ENCODE assay signal across 10 cellular contexts in genomic region chr1:21326861-21327344, GRCh38. TPM values are rescaled to one million over a fixed set of nuclear protein-coding genes. Genes with fewer than 3 reads are reported as not detected.
DNase-seq lines count a peak whose midpoint lies in the region; ATAC-seq, FAIRE-seq and TF ChIP-seq lines count a peak whose summit lies in the region.
"Had no signal": no experiment of that assay in that cellular context is flagged by ENCODE, and none has a peak within 500 bp of the region (broad histone marks: within the 10 kb centered on the region; RNA-seq: fewer than 3 reads in every experiment).

No MANE protein-coding gene starts in this region.

- peaks cover 95% of the 10 kb centered on the region for H3K4me1 Mint-ChIP-seq in stimulated activated memory B cell treated with anti-CD40 and anti-IgM and Interleukin-4, amounts not matched to agents 10 μg/mL and 1 μg/mL and 100 μg/mL, for 72 hours

- DNase-seq in islet precursor cell (peak; percentile 67), colonic mucosa (no peak), NCI-H2081 treated with DMSO at 0.1 percent for 48 hours (lab: John Stamatoyannopoulos, UW) (no peak), GM19239 (ENCODE audit: insufficient read length, low spot score) (no peak)
- DNase-seq: activated CD4-positive, alpha-beta T cell treated with anti-CD3 and anti-CD28 coated beads, Interleukin-2, amount 50 U/mL, for 1 hour had no signal

- H3K36me3 ChIP-seq in HUES48 (ENCODE audit: control insufficient read depth, insufficient read depth, low read length) (no peaks in the 10 kb centered on the region), colonic mucosa (no peaks in the 10 kb centered on the region)

- H3K27ac ChIP-seq in HUES48 (ENCODE audit: low read depth, low read length) = peak overlapping the region; percentile 40
- peak overlapping the region; percentile 83 for H3K27ac ChIP-seq in angular gyrus (ENCODE audit: low read depth, low read length)
- H3K27ac ChIP-seq in colonic mucosa = no peak overlapping the region

- H3K36me3 Mint-ChIP-seq in stimulated activated memory B cell treated with anti-CD40 and anti-IgM and Interleukin-4, amounts not matched to agents 10 μg/mL and 1 μg/mL and 100 μg/mL, for 72 hours = peaks cover 24% of the 10 kb centered on the region

- H3K27me3 Mint-ChIP-seq in stimulated activated memory B cell treated with anti-CD40 and anti-IgM and Interleukin-4, amounts not matched to agents 10 μg/mL and 1 μg/mL and 100 μg/mL, for 72 hours = no peaks in the 10 kb centered on the region

- intact Hi-C loops in colonic mucosa (cut with DNase I) = no loop called here

- H3K9me3 ChIP-seq in HUES48 (ENCODE audit: control insufficient read depth, insufficient read depth, low read length) (no peaks in the 10 kb centered on the region), colonic mucosa (no peaks in the 10 kb centered on the region)

- H3K27me3 ChIP-seq in HUES48 (ENCODE audit: control insufficient read depth, insufficient read depth, low read length) (no peaks in the 10 kb centered on the region), colonic mucosa (no peaks in the 10 kb centered on the region)

- no peak for ATAC-seq in stimulated activated memory B cell treated with anti-CD40 and anti-IgM and Interleukin-4, amounts not matched to agents 10 μg/mL and 1 μg/mL and 100 μg/mL, for 72 hours
- ATAC-seq in HG02588 (IDR thresholded peaks at IDR 0.05; ENCODE audit: unreplicated experiment) = no peak

- peaks cover 69% of the 10 kb centered on the region for H3K4me1 ChIP-seq in HUES48 (ENCODE audit: control insufficient read depth, insufficient read depth, low read length)
- peaks cover 31% of the 10 kb centered on the region for H3K4me1 ChIP-seq in colonic mucosa

- no peak overlapping the region for H3K4me3 ChIP-seq in HUES48 (ENCODE audit: low read depth, low read length)
- no peak overlapping the region for H3K4me3 ChIP-seq in colonic mucosa
- H3K4me3 ChIP-seq: lung had no signal

- TF ChIP-seq CTCF in colonic mucosa (IDR thresholded peaks at IDR 0.05) = no peak

- H3K9ac ChIP-seq in HUES48 (ENCODE audit: low read depth, low read length) (no peak overlapping the region), colonic mucosa (ENCODE audit: low read depth in 2 of 2, low read length in 2 of 2) (no peak overlapping the region)

- peak overlapping the region; percentile 89 for H3K27ac Mint-ChIP-seq in stimulated activated memory B cell treated with anti-CD40 and anti-IgM and Interleukin-4, amounts not matched to agents 10 μg/mL and 1 μg/mL and 100 μg/mL, for 72 hours

- no peak for FAIRE-seq in GM19239 (lab: Jason Lieb, UNC)

- H3K4me3 Mint-ChIP-seq in stimulated activated memory B cell treated with anti-CD40 and anti-IgM and Interleukin-4, amounts not matched to agents 10 μg/mL and 1 μg/mL and 100 μg/mL, for 72 hours = no peak overlapping the region

- no peaks in the 10 kb centered on the region for H3K9me3 Mint-ChIP-seq in stimulated activated memory B cell treated with anti-CD40 and anti-IgM and Interleukin-4, amounts not matched to agents 10 μg/mL and 1 μg/mL and 100 μg/mL, for 72 hours

RNA-seq across cellular contexts. Expression of gene ECE1, which starts 36.6 kb away (rescaled TPM):
- 100 to 1,000 TPM in 1 of 2 donors, 10 to 100 TPM in 1; 99.0 to 149 TPM for total RNA-seq in colonic mucosa
